Comparison of ENCODE assay signal across 8 cellular contexts in the genomic region with DNA sequence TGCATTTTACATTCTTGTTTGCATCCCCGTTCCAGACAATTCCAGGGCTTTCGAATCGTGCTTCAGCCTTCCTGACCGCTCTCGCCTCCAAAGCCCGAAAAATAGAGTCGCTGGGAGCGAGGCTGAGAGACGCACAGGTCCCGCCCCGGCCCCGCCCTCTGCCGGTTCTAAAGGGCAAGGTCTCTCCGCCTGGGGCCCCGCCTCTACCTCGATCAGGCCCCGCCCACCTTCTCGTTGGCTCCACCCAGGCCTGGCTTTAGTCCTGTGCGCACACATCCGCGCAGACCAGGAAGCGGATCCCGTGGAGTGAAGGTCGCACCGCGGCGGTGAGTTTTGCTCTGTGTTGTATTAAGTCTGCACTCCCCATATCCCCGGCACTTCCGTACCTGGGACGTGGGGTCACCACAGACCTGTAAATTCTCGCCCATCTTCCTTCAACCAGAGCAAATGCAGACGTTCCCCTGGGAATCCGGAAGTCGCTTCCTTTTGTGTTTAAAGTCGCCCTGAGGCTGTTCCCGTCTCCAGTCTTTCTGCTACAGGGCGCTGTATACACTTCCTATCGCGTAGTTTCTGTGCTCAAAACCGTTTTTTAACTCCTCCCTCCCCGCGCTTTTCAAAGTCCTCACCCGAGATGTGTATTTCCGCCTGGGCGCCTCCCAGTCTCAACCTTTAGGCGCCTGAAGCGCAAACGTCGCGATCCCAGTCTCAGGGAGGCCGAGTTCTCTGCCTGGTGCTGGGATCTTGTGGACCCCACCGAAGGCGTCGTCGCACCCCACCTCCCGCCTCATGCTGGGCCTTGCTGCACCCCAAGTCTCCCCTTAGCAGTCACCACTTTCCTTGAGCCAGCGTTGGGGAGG. TPM values are rescaled to one million over a fixed set of nuclear protein-coding genes. Genes with fewer than 3 reads are reported as not detected.
DNase-seq lines count a peak whose midpoint lies in the region; ATAC-seq and TF ChIP-seq lines count a peak whose summit lies in the region.

A gene (plus strand): TSS at position 283 of the 857 bp plus-strand sequence. CDS start 3,861 bp downstream, outside the sequence.

- H3K27ac ChIP-seq in GM23248 (peak within 1 kb of the TSS; percentile 83), MM.1S (ENCODE audit: low read length) (peak within 1 kb of the TSS; percentile 37; the same call in 1 of the 2 replicates), upper lobe of left lung (peak within 1 kb of the TSS; percentile 82 to 94 (median 85))

- H3K9me3 ChIP-seq in GM23248 (ENCODE audit: low read depth) (no peaks in the 10 kb centered on the region), MM.1S (replicated peaks; ENCODE audit: insufficient read depth, low read length) (no peaks in the 10 kb centered on the region), upper lobe of left lung (peaks cover 0 to 37% (median 22%) of the 10 kb centered on the region in 4 donors)

- WGBS in GM23248 (ENCODE audit: low coverage in 1 of 2, low lambda C conversion rate in 2 of 2, missing lambda C conversion rate in 2 of 2), 2 experiments = 1% methylated on average over 53 to 57 of the region's 57 CpGs
- 0 to 1% methylated on average over 30 to 55 of the region's 57 CpGs for WGBS in upper lobe of left lung, 2 donors

- peak; percentile 55 to 92 (median 82) for TF ChIP-seq POLR2A in upper lobe of left lung (IDR thresholded peaks at IDR 0.05)

- DNase-seq in DMS79 treated with DMSO at 0.1 percent for 48 hours (lab: John Stamatoyannopoulos, UW) (peak; percentile 88), GM23248 (peak; percentile 95), MM.1S (peak; percentile 73), T-cell (peak; percentile 85 to 99 (median 93)), amniotic stem cell (lab: John Stamatoyannopoulos, UW) (peak; percentile 76), left cardiac atrium (peak; percentile 96), posterior vena cava (ENCODE audit: low spot score) (peak; percentile 99), upper lobe of left lung (peak; percentile 96 to 98)

- H3K79me2 ChIP-seq in GM23248 (ENCODE audit: insufficient read depth) (peaks cover 32% of the 10 kb centered on the region), MM.1S (ENCODE audit: low read length) (no peaks in the 10 kb centered on the region)

- POLR2A ChIA-PET in T-cell (lab: Charles Lee) = no interaction called here

- CTCF ChIA-PET in T-cell (lab: Charles Lee) = no interaction called here

- H3K27ac Mint-ChIP-seq in T-cell = peak within 1 kb of the TSS; percentile 91

- H3K9ac ChIP-seq in GM23248 (peak within 1 kb of the TSS; percentile 89), MM.1S (ENCODE audit: low read length) (peak within 1 kb of the TSS; percentile 62; the same call in 1 of the 2 replicates)

- H3K4me3 ChIP-seq in GM23248 (peak within 1 kb of the TSS; percentile 87), MM.1S (ENCODE audit: low read length) (peak within 1 kb of the TSS; percentile 68), upper lobe of left lung (peak within 1 kb of the TSS; percentile 70 to 92 (median 76))

- intact Hi-C loops in left cardiac atrium (cut with DNase I) = loop anchor here in 1 of 2 donors (5.0 kb wide), 1 partner anchor 43 kb away; a partner anchor contains a TSS
- intact Hi-C loops in posterior vena cava (cut with DNase I) = no loop called here

- H3F3A ChIP-seq in GM23248 (ENCODE audit: insufficient read depth) = peaks cover 12% of the 10 kb centered on the region
- no peaks in the 10 kb centered on the region for H3F3A ChIP-seq in MM.1S (ENCODE audit: insufficient read depth, low read length)

- peaks cover 3% of the 10 kb centered on the region; the same call in 1 of the 2 replicates for H3K36me3 ChIP-seq in GM23248 (ENCODE audit: low read depth)
- no peaks in the 10 kb centered on the region for H3K36me3 ChIP-seq in MM.1S (replicated peaks; ENCODE audit: insufficient read depth, low read length)
- H3K36me3 ChIP-seq in upper lobe of left lung = peaks cover 8 to 31% (median 20%) of the 10 kb centered on the region in 4 donors

- no peaks in the 10 kb centered on the region for H4K20me1 ChIP-seq in GM23248 (ENCODE audit: insufficient read depth)
- no peaks in the 10 kb centered on the region for H4K20me1 ChIP-seq in MM.1S (ENCODE audit: insufficient read depth, low read length)

- in situ Hi-C loops in GM23248 (cut with MboI) = no loop called here

- H3K27me3 ChIP-seq in GM23248 (replicated peaks; ENCODE audit: insufficient read depth) (no peaks in the 10 kb centered on the region), MM.1S (replicated peaks; ENCODE audit: insufficient read depth, low read length) (no peaks in the 10 kb centered on the region), upper lobe of left lung (no peaks in the 10 kb centered on the region)

- H3K27me3 Mint-ChIP-seq in T-cell = no peaks in the 10 kb centered on the region

- peaks cover 26 to 43% (median 34%) of the 10 kb centered on the region in 3 donors for H3K4me1 Mint-ChIP-seq in T-cell

- H3K9me2 ChIP-seq in GM23248 (ENCODE audit: insufficient read depth) = no peaks in the 10 kb centered on the region
- no peaks in the 10 kb centered on the region for H3K9me2 ChIP-seq in MM.1S (replicated peaks; ENCODE audit: insufficient read depth, low read length)

- peak within 1 kb of the TSS; percentile 87 for H3K4me2 ChIP-seq in GM23248 (ENCODE audit: unreplicated experiment)
- H3K4me2 ChIP-seq in MM.1S (ENCODE audit: low read depth, low read length) = peak within 1 kb of the TSS; percentile 70

- TF ChIP-seq EP300 in upper lobe of left lung (IDR thresholded peaks at IDR 0.05) = no peak

- H3K9me3 Mint-ChIP-seq in T-cell = peaks cover 0 to 36% (median 29%) of the 10 kb centered on the region in 3 donors

- H3K4me3 Mint-ChIP-seq in T-cell = peak within 1 kb of the TSS; percentile 87 to 97 (median 90)

- H3K4me1 ChIP-seq in GM23248 (ENCODE audit: insufficient read depth) (peaks cover 7% of the 10 kb centered on the region; the same call in 1 of the 2 replicates), MM.1S (ENCODE audit: low read length) (no peaks in the 10 kb centered on the region), upper lobe of left lung (peaks cover 7 to 18% (median 12%) of the 10 kb centered on the region in 4 donors)

- ATAC-seq in T-cell (replicated peaks in 1 of 4) (peak; percentile 95 to 99 (median 98)), left cardiac atrium (peak; percentile 100), upper lobe of left lung (ENCODE audit: low FRiP score in 2 of 2) (peak; percentile 100)

- H2AFZ ChIP-seq in GM23248 (peak within 1 kb of the TSS; percentile 91), MM.1S (ENCODE audit: low read length) (peak within 1 kb of the TSS; percentile 78)

- TF ChIP-seq CTCF in MM.1S (IDR thresholded peaks at IDR 0.05; ENCODE audit: low read length) (no peak), upper lobe of left lung (IDR thresholded peaks at IDR 0.05) (peak; percentile 45 to 63 (median 50))

- H3K36me3 Mint-ChIP-seq in T-cell = peaks cover 58% of the 10 kb centered on the region

RNA-seq across cellular contexts. Expression of the gene that starts here (rescaled TPM):
- total RNA-seq in GM23248 (2014; rRNA removed; shearing (Covaris generic)) = 6.7 and 12.6 TPM in 2 replicates
- 5.5 and 6.7 TPM in 2 replicates for polyA plus RNA-seq in GM23248 (2016; fragmentation: Nextera tagmentation; extraction: Ambion mirVana)
- total RNA-seq in T-cell (10 to 100 TPM; 18.5 to 39.4 (median 35.7) TPM), left cardiac atrium (10 to 100 TPM; 14.6 to 18.4 TPM), posterior vena cava (10 to 100 TPM; 11.3 to 16.0 TPM), upper lobe of left lung (10 to 100 TPM in 5 of 6 donors, 1 to 10 TPM in 1; 6.8 to 25.3 (median 16.0) TPM)

Comparison
In these comparisons a context has a peak if more than half of its experiments do, and no peak if none do; other contexts are left out.
1. Peak in every context shown above with its lines: DNase-seq, ATAC-seq, H3K4me3 ChIP-seq and H3K27ac ChIP-seq.